Comparison of ENCODE assay signal across 10 cellular contexts in the genomic region with DNA sequence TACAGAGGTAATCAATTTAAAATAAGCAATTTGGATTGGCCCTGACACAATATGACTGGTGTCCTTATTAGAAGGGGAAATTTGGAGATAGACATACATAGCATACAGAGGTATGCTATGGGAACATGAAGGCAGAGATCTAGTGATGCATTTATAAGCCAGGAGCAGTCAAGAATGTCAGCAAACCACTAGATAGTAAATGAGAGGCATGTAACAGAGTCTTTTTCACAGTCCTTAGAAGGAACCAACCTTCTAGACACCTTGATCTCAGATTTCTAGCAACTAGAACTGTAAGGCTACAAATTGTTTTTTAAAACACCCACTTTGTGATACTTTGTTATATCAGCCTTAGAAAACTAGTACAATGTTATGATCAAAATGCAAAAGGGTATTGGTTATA. TPM values are rescaled to one million over a fixed set of nuclear protein-coding genes. Genes with fewer than 3 reads are reported as not detected.
"Had no signal": no experiment of that assay in that cellular context is flagged by ENCODE, and none has a peak within 500 bp of the region (broad histone marks: within the 10 kb centered on the region; RNA-seq: fewer than 3 reads in every experiment).

No MANE protein-coding gene starts in this region.

- DNase-seq: GM23248, GOT3, H7, HFFc6, IMR-90 had no signal

- H3K4me3 ChIP-seq: GM23248, HAP-1, K562 had no signal

- H3K27ac Mint-ChIP-seq: HFFc6 had no signal

- H3K9me3 ChIP-seq: HAP-1 had no signal

- H3K4me3 Mint-ChIP-seq: HFFc6 had no signal

- ATAC-seq: HCT116, K562 had no signal

- H3K9ac ChIP-seq: GM23248 had no signal

- H3K36me3 ChIP-seq: HAP-1 had no signal

- H3K27ac ChIP-seq: GM23248 had no signal

- H3K4me1 ChIP-seq: HAP-1 had no signal

RNA-seq across cellular contexts. Expression of gene CA10, which starts 54.3 kb away (rescaled TPM):
- total RNA-seq: GM23248, H4, HFFc6, HT-29, IMR-90, K562 had no signal
